Comparison of ENCODE assay signal across 12 cellular contexts in the genomic region with DNA sequence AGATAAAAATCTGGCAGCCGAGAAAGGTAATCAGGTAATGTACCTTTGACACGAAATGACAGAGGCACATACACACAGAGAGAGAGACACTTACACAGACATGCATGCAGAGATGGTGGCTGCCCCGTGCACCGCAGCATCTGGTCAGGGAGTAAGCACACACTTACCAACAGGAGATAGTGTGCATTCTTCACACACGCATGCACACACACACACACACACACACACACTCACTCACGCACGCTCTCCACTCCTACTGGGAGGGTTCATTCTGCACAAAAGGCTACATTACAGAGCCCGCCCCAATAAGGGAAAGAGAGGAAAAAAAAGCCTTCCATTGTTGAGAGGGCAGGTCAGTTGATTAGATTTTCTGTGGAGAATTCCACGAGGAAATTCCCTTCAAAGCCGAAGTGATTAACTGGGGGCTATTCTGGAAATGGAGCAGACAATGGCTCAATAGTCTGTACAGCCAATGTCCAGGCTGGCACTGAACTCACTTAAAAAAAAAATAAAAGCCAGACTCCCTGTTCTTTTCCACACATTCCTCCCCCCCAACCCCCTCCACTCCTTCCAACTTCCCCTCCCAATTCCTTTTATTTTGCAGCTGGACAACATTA. TPM values are rescaled to one million over a fixed set of nuclear protein-coding genes. Genes with fewer than 3 reads are reported as not detected.
DNase-seq lines count a peak whose midpoint lies in the region; ATAC-seq, FAIRE-seq and TF ChIP-seq lines count a peak whose summit lies in the region.
"Had no signal": no experiment of that assay in that cellular context is flagged by ENCODE, and none has a peak within 500 bp of the region (broad histone marks: within the 10 kb centered on the region; RNA-seq: fewer than 3 reads in every experiment).

No MANE protein-coding gene starts in this region.

- H3K9me3 Mint-ChIP-seq in activated CD8-positive, alpha-beta memory T cell treated with anti-CD3 and anti-CD28 coated beads, Interleukin-2, amount 10 ng/mL, durations not matched to agents 7 days and 5 days (ENCODE audit: low read depth), result no peaks in the 10 kb centered on the region
- H3K9me3 Mint-ChIP-seq: central memory CD8-positive, alpha-beta T cell had no signal

- H3K4me3 ChIP-seq in GM08714 (ENCODE audit: low read length) (peak overlapping the region; percentile 65), pancreas (peak overlapping the region in 3 of 4 donors; percentile 2 to 42 (median 26))

- ATAC-seq in Right ventricle myocardium superior (ENCODE audit: poor library complexity), result peak; percentile 58
- ATAC-seq in pancreas, result peak; percentile 35 to 64 (median 60)
- ATAC-seq in HG03280 (IDR thresholded peaks at IDR 0.05; ENCODE audit: unreplicated experiment), result no peak
- ATAC-seq in activated CD8-positive, alpha-beta memory T cell treated with anti-CD3 and anti-CD28 coated beads, Interleukin-2, amount 10 ng/mL, durations not matched to agents 7 days and 5 days, result no peak

- peak overlapping the region in 1 of 4 donors; percentile 14 for H3K27ac ChIP-seq in pancreas
- H3K27ac ChIP-seq: SJSA1 had no signal

- no peaks in the 10 kb centered on the region for H3K4me1 ChIP-seq in pancreas

- no peaks in the 10 kb centered on the region for H3K4me1 Mint-ChIP-seq in activated CD8-positive, alpha-beta memory T cell treated with anti-CD3 and anti-CD28 coated beads, Interleukin-2, amount 10 ng/mL, durations not matched to agents 7 days and 5 days
- H3K4me1 Mint-ChIP-seq: central memory CD8-positive, alpha-beta T cell had no signal

- CTCF ChIA-PET in activated CD8-positive, alpha-beta memory T cell treated with anti-CD3 and anti-CD28 coated beads, Interleukin-2, amount 10 ng/mL, durations not matched to agents 7 days and 5 days (lab: Charles Lee), result no interaction called here

- H3K4me3 Mint-ChIP-seq in activated CD8-positive, alpha-beta memory T cell treated with anti-CD3 and anti-CD28 coated beads, Interleukin-2, amount 10 ng/mL, durations not matched to agents 7 days and 5 days, result no peak overlapping the region
- H3K4me3 Mint-ChIP-seq: central memory CD8-positive, alpha-beta T cell had no signal

- no peak for TF ChIP-seq CTCF in pancreas (IDR thresholded peaks at IDR 0.05)

- H3K27me3 ChIP-seq in pancreas, result peaks cover 0 to 29% (median 7%) of the 10 kb centered on the region in 4 donors

- no peaks in the 10 kb centered on the region for H3K36me3 Mint-ChIP-seq in activated CD8-positive, alpha-beta memory T cell treated with anti-CD3 and anti-CD28 coated beads, Interleukin-2, amount 10 ng/mL, durations not matched to agents 7 days and 5 days

- DNase-seq in RPMI7951 (ENCODE audit: low read depth) (peak; percentile 35), Right ventricle myocardium superior (peak; percentile 29), pancreas (peak in 2 of 6 donors; percentile 15 to 20), T-helper 9 cell (no peak), GF-D8 (lab: John Stamatoyannopoulos, UW) (no peak)
- DNase-seq in activated CD8-positive, alpha-beta memory T cell treated with anti-CD3 and anti-CD28 coated beads, Interleukin-2, amount 10 ng/mL, durations not matched to agents 7 days and 5 days, result no peak
- DNase-seq: stimulated activated CD4-positive, alpha-beta T cell treated with anti-CD3 and anti-CD28 coated beads, Interleukin-2, amount 100 ng/mL, for 48 hours had no signal

- H3K9me3 ChIP-seq in pancreas, result no peaks in the 10 kb centered on the region
- H3K9me3 ChIP-seq: SJSA1 had no signal

- no peaks in the 10 kb centered on the region for H3K36me3 ChIP-seq in pancreas
- H3K36me3 ChIP-seq: SJSA1 had no signal

- 6% methylated on average over 10 of the region's 10 CpGs for WGBS in pancreas, 2 donors

- intact Hi-C loops in Right ventricle myocardium superior (cut with DNase I) (no loop called here), pancreas (cut with DNase I) (no loop called here)

- no peak overlapping the region for H3K27ac Mint-ChIP-seq in activated CD8-positive, alpha-beta memory T cell treated with anti-CD3 and anti-CD28 coated beads, Interleukin-2, amount 10 ng/mL, durations not matched to agents 7 days and 5 days

- no peaks in the 10 kb centered on the region for H3K27me3 Mint-ChIP-seq in activated CD8-positive, alpha-beta memory T cell treated with anti-CD3 and anti-CD28 coated beads, Interleukin-2, amount 10 ng/mL, durations not matched to agents 7 days and 5 days
- H3K27me3 Mint-ChIP-seq: central memory CD8-positive, alpha-beta T cell had no signal

- FAIRE-seq in pancreas (lab: Jason Lieb, UNC), result no peak
- FAIRE-seq: G401.6 had no signal

RNA-seq across cellular contexts. Expression of a gene that starts 1.4 kb away (rescaled TPM):
- total RNA-seq in RPMI7951 (2014; rRNA removed; shearing (Covaris generic)), result 1.3 and 1.4 TPM in 2 replicates
- total RNA-seq in Right ventricle myocardium superior (2.2 TPM), pancreas (1 to 10 TPM in 5 of 6 donors, under 1 TPM in 1; 0.47 to 2.5 (median 1.6) TPM)
- polyA plus RNA-seq in pancreas, result 1 to 10 TPM in 1 of 2 donors, under 1 TPM in 1; 0.76 to 2.0 TPM
- total RNA-seq in activated CD8-positive, alpha-beta memory T cell treated with anti-CD3 and anti-CD28 coated beads, Interleukin-2, amount 10 ng/mL, durations not matched to agents 7 days and 5 days, result under 1 TPM in 1 of 2 experiments, not detected in 1; 0.50 TPM

Comparison
In these comparisons a context has a peak if more than half of its experiments do, and no peak if none do; other contexts are left out.
1. DNase-seq: peak in RPMI7951 (single experiment) and Right ventricle myocardium superior (single experiment); none in T-helper 9 cell (single experiment), GF-D8 (single experiment) and activated CD8-positive, alpha-beta memory T cell treated with anti-CD3 and anti-CD28 coated beads, Interleukin-2, amount 10 ng/mL, durations not matched to agents 7 days and 5 days (single experiment).
2. ATAC-seq: peak in Right ventricle myocardium superior (single experiment) and pancreas (4 of 4); none in HG03280 (single experiment) and activated CD8-positive, alpha-beta memory T cell treated with anti-CD3 and anti-CD28 coated beads, Interleukin-2, amount 10 ng/mL, durations not matched to agents 7 days and 5 days (single experiment).